1 cellular context compared by ENCODE assay signal in the genomic region with DNA sequence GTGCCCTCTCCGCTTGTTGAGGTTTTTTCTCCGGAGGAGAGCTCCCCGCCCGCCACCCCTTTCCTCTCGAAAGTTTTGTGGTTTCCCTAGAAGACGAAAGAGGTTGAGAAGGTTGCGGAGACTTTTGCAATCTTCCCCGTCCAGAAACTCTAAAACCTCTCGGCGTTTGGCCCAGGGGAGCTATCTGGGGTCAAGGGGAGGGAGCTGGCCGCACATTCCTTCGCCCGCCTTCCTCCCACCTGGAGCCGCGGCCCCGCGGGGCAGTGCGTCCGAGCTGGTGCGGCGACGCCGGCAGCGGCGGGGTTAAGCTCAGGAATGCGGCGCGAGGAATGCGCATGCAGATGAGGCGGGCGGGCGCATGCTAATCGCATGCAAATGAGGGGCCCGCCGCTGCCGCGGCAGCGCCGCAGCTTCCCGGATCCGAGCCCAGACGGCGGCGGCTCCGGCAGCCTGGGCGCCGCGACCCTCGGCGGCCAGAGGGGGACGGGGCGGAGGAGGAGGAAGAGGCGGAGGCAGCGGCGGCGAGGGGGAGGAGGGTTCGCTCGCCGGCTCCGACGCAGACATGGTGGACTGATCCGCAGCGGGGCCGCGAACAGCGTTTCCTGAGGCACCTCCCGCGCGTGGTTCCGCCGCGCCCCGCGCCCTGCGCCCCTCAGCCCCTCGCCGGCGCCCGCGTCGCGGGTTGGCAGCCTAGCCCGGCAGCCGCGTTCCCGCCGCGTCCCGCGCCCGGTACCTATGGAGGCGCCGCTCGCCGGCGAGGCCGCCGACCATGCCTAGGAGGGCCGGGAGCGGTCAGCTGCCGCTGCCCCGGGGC.
TF ChIP-seq lines count a peak whose summit lies in the region.

A gene (plus strand): TSS at position 535 of the 814 bp plus-strand sequence. CDS start 235 bp downstream, at position 770.

TF ChIP-seq in HEK293, 187 proteins besides CTCF, POLR2A, EP300 and RAD21 (continued from another document):
- TF ChIP-seq, protein P1, sequence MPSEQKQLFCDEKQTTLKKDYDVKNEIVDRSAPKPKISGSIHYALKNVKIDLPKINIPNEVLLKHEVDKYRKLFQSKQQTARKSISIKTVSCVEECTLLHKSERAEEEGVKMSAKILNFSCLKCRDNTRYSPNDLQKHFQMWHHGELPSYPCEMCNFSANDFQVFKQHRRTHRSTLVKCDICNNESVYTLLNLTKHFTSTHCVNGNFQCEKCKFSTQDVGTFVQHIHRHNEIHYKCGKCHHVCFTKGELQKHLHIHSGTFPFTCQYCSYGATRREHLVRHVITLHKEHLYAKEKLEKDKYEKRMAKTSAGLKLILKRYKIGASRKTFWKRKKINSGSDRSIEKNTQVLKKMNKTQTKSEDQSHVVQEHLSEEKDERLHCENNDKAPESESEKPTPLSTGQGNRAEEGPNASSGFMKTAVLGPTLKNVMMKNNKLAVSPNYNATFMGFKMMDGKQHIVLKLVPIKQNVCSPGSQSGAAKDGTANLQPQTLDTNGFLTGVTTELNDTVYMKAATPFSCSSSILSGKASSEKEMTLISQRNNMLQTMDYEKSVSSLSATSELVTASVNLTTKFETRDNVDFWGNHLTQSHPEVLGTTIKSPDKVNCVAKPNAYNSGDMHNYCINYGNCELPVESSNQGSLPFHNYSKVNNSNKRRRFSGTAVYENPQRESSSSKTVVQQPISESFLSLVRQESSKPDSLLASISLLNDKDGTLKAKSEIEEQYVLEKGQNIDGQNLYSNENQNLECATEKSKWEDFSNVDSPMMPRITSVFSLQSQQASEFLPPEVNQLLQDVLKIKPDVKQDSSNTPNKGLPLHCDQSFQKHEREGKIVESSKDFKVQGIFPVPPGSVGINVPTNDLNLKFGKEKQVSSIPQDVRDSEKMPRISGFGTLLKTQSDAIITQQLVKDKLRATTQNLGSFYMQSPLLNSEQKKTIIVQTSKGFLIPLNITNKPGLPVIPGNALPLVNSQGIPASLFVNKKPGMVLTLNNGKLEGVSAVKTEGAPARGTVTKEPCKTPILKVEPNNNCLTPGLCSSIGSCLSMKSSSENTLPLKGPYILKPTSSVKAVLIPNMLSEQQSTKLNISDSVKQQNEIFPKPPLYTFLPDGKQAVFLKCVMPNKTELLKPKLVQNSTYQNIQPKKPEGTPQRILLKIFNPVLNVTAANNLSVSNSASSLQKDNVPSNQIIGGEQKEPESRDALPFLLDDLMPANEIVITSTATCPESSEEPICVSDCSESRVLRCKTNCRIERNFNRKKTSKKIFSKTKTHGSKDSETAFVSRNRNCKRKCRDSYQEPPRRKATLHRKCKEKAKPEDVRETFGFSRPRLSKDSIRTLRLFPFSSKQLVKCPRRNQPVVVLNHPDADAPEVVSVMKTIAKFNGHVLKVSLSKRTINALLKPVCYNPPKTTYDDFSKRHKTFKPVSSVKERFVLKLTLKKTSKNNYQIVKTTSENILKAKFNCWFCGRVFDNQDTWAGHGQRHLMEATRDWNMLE (tag by site-specific recombination; conservative IDR thresholded peaks at IDR 0.05; ENCODE audit: low read depth), result no peak
- no peak for TF ChIP-seq ZNF169 (tag by site-specific recombination; IDR thresholded peaks at IDR 0.05)
- TF ChIP-seq ZNF501 (tag by site-specific recombination; IDR thresholded peaks at IDR 0.05), result no peak; the same call in 1 of the 2 replicates
- TF ChIP-seq ZNF155 (tag by site-specific recombination; IDR thresholded peaks at IDR 0.05), result no peak
- TF ChIP-seq ZNF837 (tag by site-specific recombination; IDR thresholded peaks at IDR 0.05), result no peak
TF ChIP-seq in HEK293: peak in this region for 37.
